In genomic region chr6:17083397-17083796, GRCh38 we compare ENCODE assay signal across 32 cellular contexts. TPM values are rescaled to one million over a fixed set of nuclear protein-coding genes. Genes with fewer than 3 reads are reported as not detected.
"Had no signal": no experiment of that assay in that cellular context is flagged by ENCODE, and none has a peak within 500 bp of the region (broad histone marks: within the 10 kb centered on the region; RNA-seq: fewer than 3 reads in every experiment).

No MANE protein-coding gene starts in this region.

- H3K9me3 ChIP-seq: esophagus squamous epithelium, gastrocnemius medialis, left lung, lower lobe of right lung, mucosa of descending colon had no signal

- H3K4me3 ChIP-seq: esophagus squamous epithelium, gastrocnemius medialis, heart right ventricle, left lung, lower lobe of right lung, mucosa of descending colon had no signal

- FAIRE-seq: endometrium, islet of Langerhans, keratinocyte had no signal

- H3K27ac ChIP-seq: epithelial cell of prostate, esophagus squamous epithelium, gastrocnemius medialis, heart right ventricle, left lung, lower lobe of right lung had no signal

- H3K4me1 ChIP-seq: left lung, lower lobe of right lung had no signal

- H3K27me3 ChIP-seq: gastrocnemius medialis had no signal

- ATAC-seq: effector memory CD8-positive, alpha-beta T cell; esophagus mucosa; gastrocnemius medialis; heart right ventricle; left cardiac atrium; left lung; left ventricle myocardium superior; lower lobe of right lung; mucosa of descending colon; naive thymus-derived CD8-positive, alpha-beta T cell had no signal

- DNase-seq: cortex of kidney; effector CD8-positive, alpha-beta T cell; effector memory CD8-positive, alpha-beta T cell; endodermal cell; erythroblast; esophagus squamous epithelium; foreskin fibroblast; foreskin melanocyte; gastrocnemius medialis; glutamatergic neuron; head of caudate nucleus; heart right ventricle; hippocampal formation; left cardiac atrium; left lung; left ventricle myocardium superior; lower lobe of right lung; mesenchymal stem cell; mucosa of descending colon; naive B cell; naive thymus-derived CD8-positive, alpha-beta T cell had no signal

- H3K36me3 ChIP-seq: esophagus squamous epithelium, gastrocnemius medialis, heart right ventricle, left lung, lower lobe of right lung had no signal

RNA-seq across cellular contexts. Expression of gene STMND1, which starts 18.5 kb away (rescaled TPM):
- total RNA-seq: dermis microvascular lymphatic vessel endothelial cell; esophagus mucosa; esophagus squamous epithelium; gastrocnemius medialis; glomerular endothelial cell; heart right ventricle; kidney epithelial cell; left cardiac atrium; left ventricle myocardium superior; lung microvascular endothelial cell; mesenteric fat pad; myocyte; naive thymus-derived CD8-positive, alpha-beta T cell had no signal
- polyA plus RNA-seq: heart right ventricle; keratinocyte; naive thymus-derived CD8-positive, alpha-beta T cell had no signal
